ENCODE assay signal across 8 cellular contexts in the genomic region with DNA sequence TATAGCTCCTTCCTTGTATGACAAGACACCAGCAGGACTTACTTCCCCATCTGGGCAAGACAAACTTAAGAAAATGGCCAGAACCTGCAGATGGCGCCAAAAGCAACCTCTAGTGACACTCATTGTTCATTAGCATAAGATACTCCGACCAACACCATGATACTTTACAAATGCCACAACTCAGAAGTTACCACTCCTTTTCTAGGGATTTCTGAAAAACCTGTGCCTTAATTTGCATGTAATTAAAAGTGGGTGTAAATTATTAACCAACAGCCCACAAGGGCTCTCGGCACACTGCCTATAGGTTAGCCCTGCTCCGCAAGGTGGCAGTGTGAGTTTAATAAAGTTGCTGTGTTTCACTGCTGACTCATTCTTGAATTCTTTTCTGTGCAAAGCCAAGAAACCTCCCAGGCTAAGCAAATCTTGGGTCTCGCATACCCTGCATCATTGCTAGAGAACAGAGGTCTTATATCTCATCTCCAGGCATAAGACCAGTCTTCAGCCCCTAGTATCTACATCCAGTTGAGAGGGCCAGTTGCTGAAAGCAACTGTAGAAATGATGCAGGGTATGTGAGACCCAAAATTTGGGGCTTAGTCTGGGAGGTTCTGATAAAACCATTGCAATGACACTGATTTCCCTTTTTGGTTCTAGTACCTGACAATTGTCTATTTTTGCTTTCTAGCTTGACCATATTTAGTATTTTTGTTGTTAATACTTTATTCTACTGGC.
DNase-seq lines count a peak whose midpoint lies in the region; ATAC-seq, FAIRE-seq and TF ChIP-seq lines count a peak whose summit lies in the region.

No MANE protein-coding gene starts in this region.

- H2AFZ ChIP-seq in astrocyte (ENCODE audit: low read depth, low read length): peak overlapping the region; percentile 45

- H3K27ac ChIP-seq in astrocyte (ENCODE audit: low read depth, low read length): no peak overlapping the region

- ATAC-seq in GM21786 (IDR thresholded peaks at IDR 0.05; ENCODE audit: unreplicated experiment): peak; percentile 93

- H3K4me3 Mint-ChIP-seq in IgD-negative memory B cell: peak overlapping the region in 3 of 4 donors; percentile 74 to 89 (median 87)
- H3K4me3 Mint-ChIP-seq in astrocyte (ENCODE audit: unreplicated experiment): peak overlapping the region; percentile 7
- peak overlapping the region in 2 of 5 donors; percentile 1 to 62 for H3K4me3 Mint-ChIP-seq in immature natural killer cell

- no peak for FAIRE-seq in astrocyte (lab: Jason Lieb, UNC)

- H3K9me3 Mint-ChIP-seq in IgD-negative memory B cell: no peaks in the 10 kb centered on the region
- no peaks in the 10 kb centered on the region for H3K9me3 Mint-ChIP-seq in astrocyte (ENCODE audit: unreplicated experiment)
- H3K9me3 Mint-ChIP-seq in immature natural killer cell: no peaks in the 10 kb centered on the region

- peak overlapping the region; percentile 47 for H3K4me3 ChIP-seq in GM12865 (ENCODE audit: low read depth, low read length)
- H3K4me3 ChIP-seq in astrocyte (ENCODE audit: insufficient read depth, low read depth, low read length): peak overlapping the region; percentile 56

- peak overlapping the region; percentile 86 for H3K4me2 ChIP-seq in astrocyte (ENCODE audit: low read length)

- H3K27me3 ChIP-seq in astrocyte (ENCODE audit: insufficient read depth, low read length): no peaks in the 10 kb centered on the region

- H3K36me3 Mint-ChIP-seq in IgD-negative memory B cell (peaks cover 2% of the 10 kb centered on the region), astrocyte (ENCODE audit: low read depth, unreplicated experiment) (no peaks in the 10 kb centered on the region), immature natural killer cell (no peaks in the 10 kb centered on the region)

- no peaks in the 10 kb centered on the region for H3K9me3 ChIP-seq in astrocyte (ENCODE audit: insufficient read depth, low read depth, low read length)

- H3K27ac Mint-ChIP-seq in IgD-negative memory B cell: no peak overlapping the region
- H3K27ac Mint-ChIP-seq in astrocyte (ENCODE audit: unreplicated experiment): no peak overlapping the region
- no peak overlapping the region for H3K27ac Mint-ChIP-seq in immature natural killer cell

- peaks cover 7% of the 10 kb centered on the region for H3K79me2 ChIP-seq in astrocyte (ENCODE audit: insufficient read depth, low read length)

- TF ChIP-seq CTCF in GM12865 (IDR thresholded peaks at IDR 0.05; ENCODE audit: insufficient read depth, low read depth, low read length, missing control alignments) (peak; percentile 64), astrocyte (IDR thresholded peaks at IDR 0.05; ENCODE audit: insufficient read depth, low read depth, low read length) (peak; percentile 86)

- peaks cover 14% of the 10 kb centered on the region for H4K20me1 ChIP-seq in astrocyte (ENCODE audit: insufficient read depth, low read length)

- no peaks in the 10 kb centered on the region for H3K36me3 ChIP-seq in astrocyte (ENCODE audit: insufficient read depth, low read length)

- DNase-seq in GM12865 (ENCODE audit: low read depth) (peak; percentile 87), T follicular helper cell (ENCODE audit: low read depth) (peak; percentile 53), astrocyte (ENCODE audit: low read depth) (peak; percentile 61), immature natural killer cell (peak; percentile 24 to 56 (median 30)), DMS153 treated with DMSO at 0.1 percent for 48 hours (lab: John Stamatoyannopoulos, UW; ENCODE audit: unreplicated experiment) (no peak)
- peak; percentile 53 to 60 for DNase-seq in stimulated activated CD4-positive, alpha-beta T cell treated with anti-CD3 and anti-CD28 coated beads, Interleukin-4, amount 100 ng/mL, for 48 hours (ENCODE audit: low read depth in 2 of 2)

- H3K4me1 Mint-ChIP-seq in IgD-negative memory B cell (peaks cover 8 to 16% (median 14%) of the 10 kb centered on the region in 3 donors), astrocyte (ENCODE audit: low read depth, unreplicated experiment) (no peaks in the 10 kb centered on the region), immature natural killer cell (peaks cover 10 to 31% of the 10 kb centered on the region in 2 donors)

- H3K9ac ChIP-seq in astrocyte (ENCODE audit: low read length): peak overlapping the region; percentile 48

- peaks cover 3% of the 10 kb centered on the region for H3K4me1 ChIP-seq in astrocyte (ENCODE audit: insufficient read depth, low read length)

- H3K27me3 Mint-ChIP-seq in IgD-negative memory B cell: no peaks in the 10 kb centered on the region
- no peaks in the 10 kb centered on the region for H3K27me3 Mint-ChIP-seq in astrocyte (ENCODE audit: low read depth, unreplicated experiment)
- no peaks in the 10 kb centered on the region for H3K27me3 Mint-ChIP-seq in immature natural killer cell (ENCODE audit: low read depth in 3 of 3)
